1 cellular context compared by ENCODE assay signal in the genomic region with DNA sequence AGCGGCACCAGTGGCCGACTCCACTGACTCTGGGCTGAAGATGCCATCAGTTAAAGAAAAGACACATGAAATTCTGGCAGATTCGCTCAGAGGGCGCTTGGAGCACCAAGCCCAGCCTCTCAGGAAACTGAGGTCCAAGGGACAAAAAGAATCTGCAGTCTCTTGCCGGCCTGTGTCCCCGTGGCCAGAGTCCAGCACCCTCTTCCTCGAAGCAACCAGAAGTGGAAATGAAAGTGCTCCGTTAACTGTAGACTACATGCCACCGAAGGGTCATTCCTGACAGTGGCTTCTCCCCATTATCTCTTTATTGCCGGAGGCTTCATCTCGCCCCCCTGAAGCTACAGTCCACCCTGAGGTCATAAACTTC.
TF ChIP-seq lines count a peak whose summit lies in the region.

No MANE protein-coding gene starts in this region.

TF ChIP-seq in SK-N-SH, 30 proteins besides CTCF, POLR2A, EP300 and RAD21:
- TF ChIP-seq, protein P1, sequence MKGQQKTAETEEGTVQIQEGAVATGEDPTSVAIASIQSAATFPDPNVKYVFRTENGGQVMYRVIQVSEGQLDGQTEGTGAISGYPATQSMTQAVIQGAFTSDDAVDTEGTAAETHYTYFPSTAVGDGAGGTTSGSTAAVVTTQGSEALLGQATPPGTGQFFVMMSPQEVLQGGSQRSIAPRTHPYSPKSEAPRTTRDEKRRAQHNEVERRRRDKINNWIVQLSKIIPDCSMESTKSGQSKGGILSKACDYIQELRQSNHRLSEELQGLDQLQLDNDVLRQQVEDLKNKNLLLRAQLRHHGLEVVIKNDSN (IDR thresholded peaks at IDR 0.05; ENCODE audit: borderline replicate concordance, low read depth), result no peak
- TF ChIP-seq SIN3A (IDR thresholded peaks at IDR 0.05; ENCODE audit: borderline replicate concordance, low read depth, low read length) (no peak), NRF1 (IDR thresholded peaks at IDR 0.05; ENCODE audit: low read depth, low read length) (no peak), FOXJ3 (CRISPR knock-in tag; IDR thresholded peaks at IDR 0.05) (no peak), TAF1 (IDR thresholded peaks at IDR 0.05; ENCODE audit: borderline replicate concordance, low read depth, low read length) (no peak)
- TF ChIP-seq, protein P2, sequence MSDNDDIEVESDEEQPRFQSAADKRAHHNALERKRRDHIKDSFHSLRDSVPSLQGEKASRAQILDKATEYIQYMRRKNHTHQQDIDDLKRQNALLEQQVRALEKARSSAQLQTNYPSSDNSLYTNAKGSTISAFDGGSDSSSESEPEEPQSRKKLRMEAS (IDR thresholded peaks at IDR 0.05; ENCODE audit: low read depth), result no peak
- TF ChIP-seq, protein P3, sequence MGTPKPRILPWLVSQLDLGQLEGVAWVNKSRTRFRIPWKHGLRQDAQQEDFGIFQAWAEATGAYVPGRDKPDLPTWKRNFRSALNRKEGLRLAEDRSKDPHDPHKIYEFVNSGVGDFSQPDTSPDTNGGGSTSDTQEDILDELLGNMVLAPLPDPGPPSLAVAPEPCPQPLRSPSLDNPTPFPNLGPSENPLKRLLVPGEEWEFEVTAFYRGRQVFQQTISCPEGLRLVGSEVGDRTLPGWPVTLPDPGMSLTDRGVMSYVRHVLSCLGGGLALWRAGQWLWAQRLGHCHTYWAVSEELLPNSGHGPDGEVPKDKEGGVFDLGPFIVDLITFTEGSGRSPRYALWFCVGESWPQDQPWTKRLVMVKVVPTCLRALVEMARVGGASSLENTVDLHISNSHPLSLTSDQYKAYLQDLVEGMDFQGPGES (IDR thresholded peaks at IDR 0.05; ENCODE audit: low read depth, low read length), result no peak
TF ChIP-seq in SK-N-SH: peak in this region for 0.
